Comparison of ENCODE assay signal across 10 cellular contexts in genomic region chr2:240134956-240135520, GRCh38. TPM values are rescaled to one million over a fixed set of nuclear protein-coding genes. Genes with fewer than 3 reads are reported as not detected.
DNase-seq lines count a peak whose midpoint lies in the region; ATAC-seq and TF ChIP-seq lines count a peak whose summit lies in the region.
"Had no signal": no experiment of that assay in that cellular context is flagged by ENCODE, and none has a peak within 500 bp of the region (broad histone marks: within the 10 kb centered on the region; RNA-seq: fewer than 3 reads in every experiment).

No MANE protein-coding gene starts in this region.

- H3K27me3 Mint-ChIP-seq in activated naive CD4-positive, alpha-beta T cell treated with anti-CD3 and anti-CD28 coated beads, Interleukin-2, amount 10 ng/mL, durations not matched to agents 7 days and 5 days, result peaks cover 17% of the 10 kb centered on the region
- H3K27me3 Mint-ChIP-seq in central memory CD8-positive, alpha-beta T cell, result no peaks in the 10 kb centered on the region

- no peaks in the 10 kb centered on the region for H3K27me3 ChIP-seq in uterus

- H3K9me3 Mint-ChIP-seq in activated naive CD4-positive, alpha-beta T cell treated with anti-CD3 and anti-CD28 coated beads, Interleukin-2, amount 10 ng/mL, durations not matched to agents 7 days and 5 days, result no peaks in the 10 kb centered on the region
- H3K9me3 Mint-ChIP-seq in central memory CD8-positive, alpha-beta T cell, result no peaks in the 10 kb centered on the region

- no peak for ATAC-seq in central memory CD8-positive, alpha-beta T cell (replicated peaks; ENCODE audit: extremely low read depth, poor library complexity, severe bottlenecking)

- H3K27ac ChIP-seq in mesodermal cell (ENCODE audit: low read depth, low read length, severe bottlenecking), result no peak overlapping the region
- no peak overlapping the region for H3K27ac ChIP-seq in uterus

- 78 to 83% methylated on average over 15 of the region's 15 CpGs for WGBS in mesodermal cell (ENCODE audit: insufficient coverage in 2 of 2), 2 experiments

- no peaks in the 10 kb centered on the region for H3K9me3 ChIP-seq in mesodermal cell (ENCODE audit: control insufficient read depth, low read length)
- H3K9me3 ChIP-seq in uterus, result no peaks in the 10 kb centered on the region

- peak overlapping the region; percentile 93 for H3K4me3 ChIP-seq in mesodermal cell (ENCODE audit: extremely low read depth, insufficient read depth, low read length, poor library complexity, severe bottlenecking)
- H3K4me3 ChIP-seq in uterus, result peak overlapping the region; percentile 70 to 87

- peaks cover 27% of the 10 kb centered on the region for H3K4me1 Mint-ChIP-seq in activated naive CD4-positive, alpha-beta T cell treated with anti-CD3 and anti-CD28 coated beads, Interleukin-2, amount 10 ng/mL, durations not matched to agents 7 days and 5 days
- peaks cover 26% of the 10 kb centered on the region for H3K4me1 Mint-ChIP-seq in central memory CD8-positive, alpha-beta T cell

- peaks cover 36% of the 10 kb centered on the region for H3K36me3 ChIP-seq in mesodermal cell (ENCODE audit: control insufficient read depth, insufficient read depth, low read length)
- no peaks in the 10 kb centered on the region for H3K36me3 ChIP-seq in uterus

- H3K4me1 ChIP-seq in mesodermal cell (ENCODE audit: control insufficient read depth, insufficient read depth, low read length, poor library complexity, severe bottlenecking) (peaks cover 7% of the 10 kb centered on the region), uterus (peaks cover 0 to 12% of the 10 kb centered on the region in 2 donors)

- intact Hi-C loops in uterus (cut with DNase I; ENCODE audit: low total_unique reads), result no loop called here

- peak overlapping the region; percentile 68 for H3K27ac Mint-ChIP-seq in activated naive CD4-positive, alpha-beta T cell treated with anti-CD3 and anti-CD28 coated beads, Interleukin-2, amount 10 ng/mL, durations not matched to agents 7 days and 5 days
- peak overlapping the region; percentile 93 for H3K27ac Mint-ChIP-seq in central memory CD8-positive, alpha-beta T cell (ENCODE audit: low read depth)

- DNase-seq in activated naive CD4-positive, alpha-beta T cell treated with anti-CD3 and anti-CD28 coated beads, Interleukin-2, amount 10 ng/mL, durations not matched to agents 7 days and 5 days, result no peak
- no peak for DNase-seq in activated naive CD4-positive, alpha-beta T cell (lab: John Stamatoyannopoulos, UW)
- no peak for DNase-seq in central memory CD8-positive, alpha-beta T cell (ENCODE audit: low spot score in 2 of 2)
- DNase-seq in uterus (no peak), SHP77 (lab: John Stamatoyannopoulos, UW) (no peak), NCI-H2227 treated with DMSO at 0.1 percent for 48 hours (lab: John Stamatoyannopoulos, UW) (no peak), NCI-H510A treated with DMSO at 0.1 percent for 48 hours (lab: John Stamatoyannopoulos, UW) (no peak)

- no peak for TF ChIP-seq CTCF in uterus (IDR thresholded peaks at IDR 0.05)

- peaks cover 19% of the 10 kb centered on the region for H3K36me3 Mint-ChIP-seq in activated naive CD4-positive, alpha-beta T cell treated with anti-CD3 and anti-CD28 coated beads, Interleukin-2, amount 10 ng/mL, durations not matched to agents 7 days and 5 days
- peaks cover 17% of the 10 kb centered on the region for H3K36me3 Mint-ChIP-seq in central memory CD8-positive, alpha-beta T cell (ENCODE audit: insufficient read depth)

- peak overlapping the region; percentile 90 for H3K4me3 Mint-ChIP-seq in activated naive CD4-positive, alpha-beta T cell treated with anti-CD3 and anti-CD28 coated beads, Interleukin-2, amount 10 ng/mL, durations not matched to agents 7 days and 5 days
- peak overlapping the region; percentile 92 for H3K4me3 Mint-ChIP-seq in central memory CD8-positive, alpha-beta T cell

- TF ChIP-seq POLR2A in uterus (IDR thresholded peaks at IDR 0.05), result no peak

- CTCF ChIA-PET in activated naive CD4-positive, alpha-beta T cell treated with anti-CD3 and anti-CD28 coated beads, Interleukin-2, amount 10 ng/mL, durations not matched to agents 7 days and 5 days (lab: Charles Lee), result interaction anchor here (1.1 kb wide), 1 partner anchor 74 kb away, joined by 5 read pairs; no protein-coding TSS in a partner anchor

RNA-seq across cellular contexts. Expression of gene COPS9, which starts 1.1 kb away (rescaled TPM):
- polyA plus RNA-seq in mesodermal cell (2013, experiment 1 of 2), result 169 TPM
- 154 TPM for polyA plus RNA-seq in mesodermal cell (2013, experiment 2 of 2)
- total RNA-seq in uterus, result 100 to 1,000 TPM in 2 of 4 donors, 10 to 100 TPM in 2; 14.1 to 189 (median 98.0) TPM

RNA-seq across cellular contexts. Expression of gene OTOS, which starts 5.4 kb away (rescaled TPM):
- not detected for polyA plus RNA-seq in mesodermal cell (2013, experiment 1 of 2)
- not detected for polyA plus RNA-seq in mesodermal cell (2013, experiment 2 of 2)
- not detected for total RNA-seq in uterus
- total RNA-seq: dermis microvascular lymphatic vessel endothelial cell, M059J had no signal
